25 cellular contexts compared by ENCODE assay signal in the genomic region with DNA sequence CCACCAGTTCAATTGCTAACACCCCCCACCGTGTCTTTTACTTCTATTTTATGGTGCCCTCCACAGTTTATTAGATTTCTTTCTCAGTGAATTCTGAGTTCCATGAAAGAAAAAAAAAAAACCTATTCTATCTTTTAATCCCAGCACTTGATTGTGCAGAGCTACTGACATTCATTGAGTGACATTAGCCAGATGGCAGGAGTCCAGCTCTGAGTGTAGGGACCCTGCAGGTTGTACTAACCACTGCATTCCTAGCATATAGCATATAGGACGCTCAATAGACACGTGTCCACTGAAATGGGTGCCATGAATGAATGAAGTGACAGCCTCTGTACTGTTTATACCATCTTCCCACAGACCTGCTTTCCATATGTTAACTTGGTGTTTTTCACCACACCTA.
"Had no signal": no experiment of that assay in that cellular context is flagged by ENCODE, and none has a peak within 500 bp of the region (broad histone marks: within the 10 kb centered on the region; RNA-seq: fewer than 3 reads in every experiment).

No MANE protein-coding gene starts in this region.

- H3K4me3 ChIP-seq: left ventricle myocardium inferior, lung, mucosa of descending colon, pancreas, prostate gland, skin epidermis, stomach, testis, thyroid gland, transverse colon, upper lobe of left lung, vagina had no signal

- H3K36me3 ChIP-seq: left ventricle myocardium inferior, pancreas, prostate gland, stomach, thyroid gland, transverse colon, upper lobe of left lung, vagina had no signal

- DNase-seq: hypothalamus; immature natural killer cell; left ventricle myocardium inferior; midbrain; mucosa of descending colon; naive thymus-derived CD4-positive, alpha-beta T cell; pancreas; posterior cingulate gyrus; retina; right cardiac atrium; stimulated activated CD4-positive, alpha-beta T cell treated with anti-CD3 and anti-CD28 coated beads, Interleukin-12 subunit alpha, Interleukin-12 subunit beta, amount 100 ng/mL, for 4 hours; stimulated activated CD4-positive, alpha-beta T cell treated with anti-CD3 and anti-CD28 coated beads, Interleukin-15, amount 100 ng/mL, for 24 hours; stimulated activated CD4-positive, alpha-beta T cell treated with anti-CD3 and anti-CD28 coated beads, Interleukin-2, amount 100 ng/mL, for 24 hours; stimulated activated CD4-positive, alpha-beta T cell treated with anti-CD3 and anti-CD28 coated beads, Interleukin-4, amount 100 ng/mL, for 1 hour; stimulated activated naive B cell treated with anti-CD40 and anti-IgM and Interleukin-4, amounts not matched to agents 10 μg/mL and 1 μg/mL and 100 μg/mL, for 72 hours; stimulated activated naive CD8-positive, alpha-beta T cell treated with anti-CD3 and anti-CD28 coated beads, Interleukin-15, Interleukin-2, amounts not matched to agents 100 U/mL and 50 U/mL, for 24 hours; stomach; testis; thyroid gland; transverse colon; upper lobe of left lung had no signal

- H3K27ac ChIP-seq: left ventricle myocardium inferior, pancreas, prostate gland, skin epidermis, stomach, testis, thyroid gland, transverse colon, upper lobe of left lung, vagina had no signal

- H3K4me1 ChIP-seq: left ventricle myocardium inferior, pancreas, prostate gland, stomach, testis, thyroid gland, transverse colon, upper lobe of left lung, vagina had no signal

- H3K27me3 ChIP-seq: pancreas, stomach, testis, thyroid gland, transverse colon, upper lobe of left lung, vagina had no signal
